ENCODE assay signal across 1 cellular context in genomic region chr2:26080925-26081324, GRCh38.
A peak's percentile ranks its signal among the peaks of the same experiment; 100 is the strongest.
TF ChIP-seq lines count a peak whose summit lies in the region.

No MANE protein-coding gene starts in this region.

TF ChIP-seq in HepG2, 621 proteins besides CTCF, POLR2A, EP300 and RAD21 (continued from another document):
- TF ChIP-seq AHDC1 (CRISPR knock-in tag; IDR thresholded peaks at IDR 0.05; ENCODE audit: borderline replicate concordance) (0 out of 2 replicates have a peak, but pooled peaks have one; percentile 9), ZNF605 (CRISPR knock-in tag; IDR thresholded peaks at IDR 0.05) (0 out of 2 replicates have a peak, but pooled peaks have one; percentile 22)
TF ChIP-seq in HepG2: peak in this region for 3; not testable (repeated sequence) for 618.
